27 cellular contexts compared by ENCODE assay signal in genomic region chr12:90292183-90292582, GRCh38.
DNase-seq lines count a peak whose midpoint lies in the region; ATAC-seq, FAIRE-seq and TF ChIP-seq lines count a peak whose summit lies in the region.
"Had no signal": no experiment of that assay in that cellular context is flagged by ENCODE, and none has a peak within 500 bp of the region (broad histone marks: within the 10 kb centered on the region; RNA-seq: fewer than 3 reads in every experiment).

No MANE protein-coding gene starts in this region.

- peaks cover 10% of the 10 kb centered on the region; the same call in 1 of the 2 replicates for H3K9me3 ChIP-seq in Loucy (ENCODE audit: insufficient read depth, low read depth, low read length)
- H3K9me3 ChIP-seq: Caco-2, MG63, Peyer's patch had no signal

- no peaks in the 10 kb centered on the region for H3K27me3 Mint-ChIP-seq in nephron (ENCODE audit: low read depth)

- TF ChIP-seq CTCF in Loucy (conservative IDR thresholded peaks at IDR 0.05; ENCODE audit: low read length): no peak
- no peak for TF ChIP-seq CTCF in nephron (IDR thresholded peaks at IDR 0.05; ENCODE audit: unreplicated experiment in 3 of 3)

- H3K9me2 ChIP-seq in Loucy (replicated peaks; ENCODE audit: low read depth, low read length): no peaks in the 10 kb centered on the region

- H3K4me2 ChIP-seq in Loucy (ENCODE audit: low read depth, low read length, poor library complexity, severe bottlenecking): peak overlapping the region; percentile 70

- H3K27ac ChIP-seq in ACC112 (ENCODE audit: low read depth, low read length): no peak overlapping the region
- H3K27ac ChIP-seq: C4-2B, Peyer's patch had no signal

- H3K27me3 ChIP-seq in ACC112 (ENCODE audit: insufficient read depth, low read length) (no peaks in the 10 kb centered on the region), Loucy (ENCODE audit: insufficient read depth, low read length, poor library complexity, severe bottlenecking) (no peaks in the 10 kb centered on the region)
- H3K27me3 ChIP-seq: MG63, Peyer's patch had no signal

- no peaks in the 10 kb centered on the region for H3K4me1 ChIP-seq in ACC112 (ENCODE audit: control insufficient read depth, insufficient read depth, low read length, unreplicated experiment)
- peaks cover 18% of the 10 kb centered on the region for H3K4me1 ChIP-seq in Loucy (ENCODE audit: insufficient read depth, low read length, poor library complexity, severe bottlenecking)
- H3K4me1 ChIP-seq: Caco-2, Peyer's patch had no signal

- H3K79me2 ChIP-seq in ACC112 (ENCODE audit: control insufficient read depth, insufficient read depth, low read length, unreplicated experiment) (no peaks in the 10 kb centered on the region), Loucy (ENCODE audit: insufficient read depth, low read length) (no peaks in the 10 kb centered on the region)

- H2AFZ ChIP-seq in ACC112 (ENCODE audit: low read length, unreplicated experiment) (peak overlapping the region; percentile 10), Loucy (ENCODE audit: low read length) (peak overlapping the region; percentile 47; the same call in 1 of the 2 replicates)

- no peak for ATAC-seq in GM19395 (IDR thresholded peaks at IDR 0.05; ENCODE audit: unreplicated experiment)
- ATAC-seq: CD8-positive, alpha-beta T cell; K562 had no signal

- peaks cover 17% of the 10 kb centered on the region for H3K4me1 Mint-ChIP-seq in nephron

- FAIRE-seq in endometrium (lab: Jason Lieb, UNC): peak; percentile 51
- FAIRE-seq: GM12891, H1, HTR-8/SVneo, K562 had no signal

- H3K4me3 Mint-ChIP-seq in nephron: peak overlapping the region in 1 of 3 experiments; percentile 1
- H3K4me3 Mint-ChIP-seq: B cell; CD8-positive, alpha-beta T cell had no signal

- H3K27ac Mint-ChIP-seq in nephron: peak overlapping the region; percentile 17 to 56 (median 20)
- H3K27ac Mint-ChIP-seq: B cell; CD8-positive, alpha-beta T cell had no signal

- DNase-seq in activated naive CD4-positive, alpha-beta T cell (lab: John Stamatoyannopoulos, UW): no peak
- DNase-seq in activated naive CD4-positive, alpha-beta T cell treated with anti-CD3 and anti-CD28 coated beads, Interleukin-2, amount 50 U/mL, for 16 hours: no peak
- no peak for DNase-seq in activated CD4-positive, CD25-positive, alpha-beta regulatory T cell treated with anti-CD3 and anti-CD28 coated beads, Interleukin-2, amount 50 U/mL, for 72 hours
- DNase-seq: Caco-2; CD8-positive, alpha-beta T cell; GF-D8; HCEC 1CT; Kasumi-1; MG63; NCI-H2029; NCI-H446 treated with DMSO at 0.1 percent for 48 hours; NCI-H526; NCI-H82; NK-92 treated with Interleukin-12 subunit alpha and Interleukin-12 subunit beta, amount 100 ng/mL, for 24 hours; Peyer's patch; SHP77 treated with DMSO at 0.1 percent for 48 hours had no signal

- H3K36me3 ChIP-seq in ACC112 (ENCODE audit: insufficient read depth, low read length) (no peaks in the 10 kb centered on the region), Loucy (ENCODE audit: insufficient read depth, low read length) (no peaks in the 10 kb centered on the region)
- H3K36me3 ChIP-seq: MG63, Peyer's patch had no signal

- H3K9me3 Mint-ChIP-seq in nephron: peaks cover 11% of the 10 kb centered on the region

- no peak overlapping the region for H3K4me3 ChIP-seq in ACC112 (ENCODE audit: low read depth, low read length)
- H3K4me3 ChIP-seq in Loucy (ENCODE audit: low read length, poor library complexity, severe bottlenecking): peak overlapping the region; percentile 50
- H3K4me3 ChIP-seq: K562, MG63, Peyer's patch had no signal

- H3F3A ChIP-seq in Loucy (ENCODE audit: low read depth): no peaks in the 10 kb centered on the region

- no peaks in the 10 kb centered on the region for H3K36me3 Mint-ChIP-seq in nephron (ENCODE audit: low read depth)
- H3K36me3 Mint-ChIP-seq: CD8-positive, alpha-beta T cell had no signal

- H4K20me1 ChIP-seq in Loucy (ENCODE audit: insufficient read depth, low read length, poor library complexity, severe bottlenecking): no peaks in the 10 kb centered on the region

- no peak overlapping the region for H3K9ac ChIP-seq in Loucy (ENCODE audit: low read depth, low read length, poor library complexity, severe bottlenecking)
